In genomic region chr14:76307786-76308780, GRCh38 we compare ENCODE assay signal across 16 cellular contexts.
A peak's percentile ranks its signal among the peaks of the same experiment; 100 is the strongest.
DNase-seq lines count a peak whose midpoint lies in the region; ATAC-seq lines count a peak whose summit lies in the region.
"Had no signal": no experiment of that assay in that cellular context is flagged by ENCODE, and none has a peak within 500 bp of the region (broad histone marks: within the 10 kb centered on the region; RNA-seq: fewer than 3 reads in every experiment).

No MANE protein-coding gene starts in this region.

- DNase-seq in 8988T (peak; percentile 44), HS-5 (ENCODE audit: low read depth) (peak; percentile 5), ecto neural progenitor cell (ENCODE audit: low spot score) (peak; percentile 38), mesenteric fat pad (ENCODE audit: low spot score) (peak; percentile 82), NAMALWA (ENCODE audit: low spot score) (no peak), NCI-H1930 (lab: John Stamatoyannopoulos, UW) (no peak)
- DNase-seq: DND-41, HFFc6, NCI-H1436, NCI-H2081, NCI-H524, SHP77, SK-N-SH had no signal

- ATAC-seq in HG03280 (IDR thresholded peaks at IDR 0.05; ENCODE audit: unreplicated experiment) (no peak), HG02571 (IDR thresholded peaks at IDR 0.05; ENCODE audit: unreplicated experiment) (no peak)
- ATAC-seq: Panc1 had no signal

Comparison
In these comparisons a context has a peak if more than half of its experiments do, and no peak if none do; other contexts are left out.
1. DNase-seq: peak in 8988T (single experiment), HS-5 (single experiment), ecto neural progenitor cell (single experiment) and mesenteric fat pad (single experiment); none in NAMALWA (single experiment) and NCI-H1930 (0 of 2).